ENCODE assay signal across 14 cellular contexts in genomic region chr10:84331091-84331490, GRCh38. TPM values are rescaled to one million over a fixed set of nuclear protein-coding genes. Genes with fewer than 3 reads are reported as not detected.
DNase-seq lines count a peak whose midpoint lies in the region; ATAC-seq, FAIRE-seq and TF ChIP-seq lines count a peak whose summit lies in the region.
"Had no signal": no experiment of that assay in that cellular context is flagged by ENCODE, and none has a peak within 500 bp of the region (broad histone marks: within the 10 kb centered on the region; RNA-seq: fewer than 3 reads in every experiment).

No MANE protein-coding gene starts in this region.

- H3K27me3 ChIP-seq in DND-41 (ENCODE audit: insufficient read depth, low read length, poor library complexity), result no peaks in the 10 kb centered on the region
- H3K27me3 ChIP-seq: adrenal gland, foreskin keratinocyte, SJSA1, transverse colon had no signal

- H3K9ac ChIP-seq in DND-41 (ENCODE audit: low read depth, low read length), result peak overlapping the region; percentile 90; the same call in 1 of the 2 replicates

- POLR2A ChIA-PET in activated CD8-positive, alpha-beta T cell treated with anti-CD3 and anti-CD28 coated beads for 36 hours (lab: Charles Lee), result interaction anchor here (1.0 kb wide), 3 partner anchors 10 to 22 kb away, joined by 3 to 4 read pairs (median 3); no protein-coding TSS in a partner anchor
- POLR2A ChIA-PET in naive thymus-derived CD8-positive, alpha-beta T cell (lab: Charles Lee), result no interaction called here

- FAIRE-seq in GM12892 (lab: Jason Lieb, UNC), result no peak

- no peaks in the 10 kb centered on the region for H3K36me3 ChIP-seq in DND-41 (ENCODE audit: insufficient read depth, low read length)
- H3K36me3 ChIP-seq: adrenal gland, transverse colon had no signal

- ATAC-seq in DND-41 (ENCODE audit: insufficient read depth, low read depth), result no peak
- ATAC-seq in activated CD8-positive, alpha-beta T cell treated with anti-CD3 and anti-CD28 coated beads for 36 hours, result no peak
- ATAC-seq in naive thymus-derived CD8-positive, alpha-beta T cell, result no peak
- ATAC-seq: foreskin keratinocyte had no signal

- peak overlapping the region; percentile 89 for H3K4me3 Mint-ChIP-seq in activated CD8-positive, alpha-beta T cell treated with anti-CD3 and anti-CD28 coated beads for 36 hours
- peak overlapping the region; percentile 92 to 97 (median 94) for H3K4me3 Mint-ChIP-seq in naive thymus-derived CD8-positive, alpha-beta T cell

- H3K27ac ChIP-seq in DND-41 (ENCODE audit: low read length), result peak overlapping the region; percentile 63; the same call in 1 of the 2 replicates
- H3K27ac ChIP-seq: foreskin keratinocyte, SJSA1 had no signal

- CTCF ChIA-PET in activated CD8-positive, alpha-beta T cell treated with anti-CD3 and anti-CD28 coated beads for 36 hours (lab: Charles Lee), result interaction anchor here (1.7 kb wide), 1 partner anchor 21 kb away, joined by 5 read pairs; no protein-coding TSS in a partner anchor

- peak overlapping the region; percentile 94 for H3K27ac Mint-ChIP-seq in activated CD8-positive, alpha-beta T cell treated with anti-CD3 and anti-CD28 coated beads for 36 hours
- H3K27ac Mint-ChIP-seq in naive thymus-derived CD8-positive, alpha-beta T cell, result peak overlapping the region; percentile 96 to 99 (median 98)

- H3K9me3 ChIP-seq in DND-41 (ENCODE audit: insufficient read depth, low read length, severe bottlenecking), result no peaks in the 10 kb centered on the region
- H3K9me3 ChIP-seq: adrenal gland, transverse colon had no signal

- peaks cover 20% of the 10 kb centered on the region for H3K4me1 Mint-ChIP-seq in activated CD8-positive, alpha-beta T cell treated with anti-CD3 and anti-CD28 coated beads for 36 hours (ENCODE audit: low read depth)
- peaks cover 30 to 54% (median 45%) of the 10 kb centered on the region in 4 donors for H3K4me1 Mint-ChIP-seq in naive thymus-derived CD8-positive, alpha-beta T cell

- peaks cover 74% of the 10 kb centered on the region for H3K79me2 ChIP-seq in DND-41 (ENCODE audit: insufficient read depth, low read length)

- no peaks in the 10 kb centered on the region for H3K27me3 Mint-ChIP-seq in activated CD8-positive, alpha-beta T cell treated with anti-CD3 and anti-CD28 coated beads for 36 hours
- H3K27me3 Mint-ChIP-seq in naive thymus-derived CD8-positive, alpha-beta T cell, result no peaks in the 10 kb centered on the region

- H3K36me3 Mint-ChIP-seq in activated CD8-positive, alpha-beta T cell treated with anti-CD3 and anti-CD28 coated beads for 36 hours (ENCODE audit: low read depth), result peaks cover 10% of the 10 kb centered on the region
- H3K36me3 Mint-ChIP-seq in naive thymus-derived CD8-positive, alpha-beta T cell, result peaks cover 0 to 2% (median 0%) of the 10 kb centered on the region in 3 donors

- peaks cover 31% of the 10 kb centered on the region for H4K20me1 ChIP-seq in DND-41 (ENCODE audit: insufficient read depth, low read length)

- peaks cover 68% of the 10 kb centered on the region for H3K4me1 ChIP-seq in DND-41 (ENCODE audit: insufficient read depth, low read length)

- no peak for TF ChIP-seq POLR2A in GM12892 (IDR thresholded peaks at IDR 0.05; ENCODE audit: low read depth, low read length)

- peak overlapping the region; percentile 68 for H3K4me2 ChIP-seq in DND-41 (ENCODE audit: insufficient read depth, low read length)

- H3K4me3 ChIP-seq in DND-41 (ENCODE audit: low read depth in 1 of 2, low read length in 2 of 2), result 0 out of 4 replicates have a peak overlapping the region, but pooled peaks of 1 of the 2 experiments have one; percentile 26
- H3K4me3 ChIP-seq: adrenal gland, SJSA1 had no signal

- intact Hi-C loops in activated CD8-positive, alpha-beta T cell treated with anti-CD3 and anti-CD28 coated beads for 36 hours (cut with micrococcal nuclease), result loop anchor here (5.0 kb wide), 2 partner anchors 64 to 189 kb away; no protein-coding TSS in a partner anchor

- TF ChIP-seq CTCF in DND-41 (IDR thresholded peaks at IDR 0.05; ENCODE audit: borderline replicate concordance, extremely low read depth, low read length, poor library complexity, severe bottlenecking), result no peak
- no peak for TF ChIP-seq CTCF in activated CD8-positive, alpha-beta T cell treated with anti-CD3 and anti-CD28 coated beads for 36 hours (IDR thresholded peaks at IDR 0.05)

- no peaks in the 10 kb centered on the region for H3K9me3 Mint-ChIP-seq in activated CD8-positive, alpha-beta T cell treated with anti-CD3 and anti-CD28 coated beads for 36 hours
- H3K9me3 Mint-ChIP-seq in naive thymus-derived CD8-positive, alpha-beta T cell, result no peaks in the 10 kb centered on the region

- no peak overlapping the region for H2AFZ ChIP-seq in DND-41 (ENCODE audit: low read depth, low read length)

- DNase-seq in DMS53 (lab: John Stamatoyannopoulos, UW), result peak; percentile 41
- DNase-seq in DMS53 treated with DMSO at 0.1 percent for 48 hours (lab: John Stamatoyannopoulos, UW; ENCODE audit: unreplicated experiment), result no peak
- no peak for DNase-seq in DND-41
- no peak for DNase-seq in activated CD8-positive, alpha-beta T cell treated with anti-CD3 and anti-CD28 coated beads for 36 hours
- DNase-seq in naive thymus-derived CD8-positive, alpha-beta T cell, result no peak
- no peak for DNase-seq in SIG-M5 (lab: John Stamatoyannopoulos, UW)
- DNase-seq in kidney glomerular epithelial cell (lab: John Stamatoyannopoulos, UW), result no peak
- no peak for DNase-seq in GM12892 (ENCODE audit: insufficient read length)
- DNase-seq: 8988T; activated CD4-positive, CD25-positive, alpha-beta regulatory T cell treated with anti-CD3 and anti-CD28 coated beads, Interleukin-2, amount 50 U/mL, for 72 hours; adrenal gland; foreskin keratinocyte; transverse colon had no signal

RNA-seq across cellular contexts. Expression of gene CCSER2, which starts 2.7 kb away (rescaled TPM):
- 10 to 100 TPM; 56.9 to 57.5 TPM for total RNA-seq in activated CD8-positive, alpha-beta T cell treated with anti-CD3 and anti-CD28 coated beads for 36 hours
- total RNA-seq in naive thymus-derived CD8-positive, alpha-beta T cell, result 10 to 100 TPM; 95.1 to 95.5 TPM
- 100 to 1,000 TPM in 1 of 3 donors, 10 to 100 TPM in 2; 70.4 to 109 (median 72.9) TPM for polyA plus RNA-seq in naive thymus-derived CD8-positive, alpha-beta T cell
- polyA plus RNA-seq in GM12892 (2012; ENCODE audit: missing spikeins), result 10.1 TPM
